Comparison of ENCODE assay signal across 1 cellular context in the genomic region with DNA sequence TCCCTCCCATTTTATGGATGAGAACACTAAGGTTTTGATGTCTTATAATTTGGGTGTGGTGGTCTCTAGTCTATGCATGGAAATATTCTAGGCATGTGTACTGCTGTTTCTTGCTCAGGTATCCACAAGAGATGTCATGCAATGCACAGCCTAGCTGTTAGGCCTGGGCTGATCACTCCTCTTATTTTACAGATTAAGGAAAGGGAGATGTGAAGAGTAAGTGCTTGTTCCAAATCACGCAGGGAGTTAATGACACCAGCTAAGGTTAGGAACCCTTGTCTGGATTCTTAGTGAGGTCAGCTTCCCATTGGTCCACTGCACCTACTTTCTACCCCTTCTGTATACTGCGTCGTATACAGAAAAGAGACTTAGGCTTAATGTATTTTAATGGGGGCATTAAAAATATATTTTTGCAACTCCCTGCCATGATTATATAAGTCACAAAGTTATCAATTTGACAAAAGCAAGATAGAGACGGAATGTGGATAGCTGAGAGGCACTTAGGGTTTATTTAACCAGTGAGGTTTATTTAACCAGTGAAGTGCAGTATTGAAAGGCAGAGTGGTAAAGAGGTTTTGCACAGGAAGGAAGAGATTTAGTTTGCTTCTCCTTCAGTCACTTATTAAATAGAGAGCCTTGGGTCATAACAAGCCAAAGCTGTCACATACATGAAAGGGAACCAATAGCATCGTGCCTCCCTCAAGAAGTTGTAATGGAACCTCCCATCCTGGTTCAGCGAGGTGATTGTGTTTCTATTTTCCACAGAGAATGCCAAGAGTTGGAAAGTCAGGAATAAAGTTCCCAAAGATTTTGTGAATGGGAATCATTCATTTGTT.
TF ChIP-seq lines count a peak whose summit lies in the region.

No MANE protein-coding gene starts in this region.

TF ChIP-seq in WTC11, 78 proteins besides CTCF, POLR2A, EP300 and RAD21 (continued from another document):
- TF ChIP-seq, protein P1, sequence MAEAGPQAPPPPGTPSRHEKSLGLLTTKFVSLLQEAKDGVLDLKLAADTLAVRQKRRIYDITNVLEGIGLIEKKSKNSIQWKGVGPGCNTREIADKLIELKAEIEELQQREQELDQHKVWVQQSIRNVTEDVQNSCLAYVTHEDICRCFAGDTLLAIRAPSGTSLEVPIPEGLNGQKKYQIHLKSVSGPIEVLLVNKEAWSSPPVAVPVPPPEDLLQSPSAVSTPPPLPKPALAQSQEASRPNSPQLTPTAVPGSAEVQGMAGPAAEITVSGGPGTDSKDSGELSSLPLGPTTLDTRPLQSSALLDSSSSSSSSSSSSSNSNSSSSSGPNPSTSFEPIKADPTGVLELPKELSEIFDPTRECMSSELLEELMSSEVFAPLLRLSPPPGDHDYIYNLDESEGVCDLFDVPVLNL (CRISPR knock-in tag; IDR thresholded peaks at IDR 0.05; ENCODE audit: borderline replicate concordance, low read depth) = no peak
- TF ChIP-seq NFATC4 (CRISPR knock-in tag; IDR thresholded peaks at IDR 0.05) (no peak), RELA (CRISPR knock-in tag; IDR thresholded peaks at IDR 0.05; ENCODE audit: borderline replicate concordance) (no peak), TCF7 (CRISPR knock-in tag; IDR thresholded peaks at IDR 0.05; ENCODE audit: low read depth) (no peak), ZNF138 (CRISPR knock-in tag; conservative IDR thresholded peaks at IDR 0.05) (no peak), ZNF396 (CRISPR knock-in tag; IDR thresholded peaks at IDR 0.05; ENCODE audit: borderline replicate concordance) (no peak), TEAD4 (CRISPR knock-in tag; IDR thresholded peaks at IDR 0.05) (no peak), FOXJ3 (CRISPR knock-in tag; IDR thresholded peaks at IDR 0.05; ENCODE audit: borderline replicate concordance) (no peak), KAT7 (CRISPR knock-in tag; IDR thresholded peaks at IDR 0.05; ENCODE audit: borderline replicate concordance) (no peak), RORB (CRISPR knock-in tag; IDR thresholded peaks at IDR 0.05) (no peak)
- TF ChIP-seq, protein P2, sequence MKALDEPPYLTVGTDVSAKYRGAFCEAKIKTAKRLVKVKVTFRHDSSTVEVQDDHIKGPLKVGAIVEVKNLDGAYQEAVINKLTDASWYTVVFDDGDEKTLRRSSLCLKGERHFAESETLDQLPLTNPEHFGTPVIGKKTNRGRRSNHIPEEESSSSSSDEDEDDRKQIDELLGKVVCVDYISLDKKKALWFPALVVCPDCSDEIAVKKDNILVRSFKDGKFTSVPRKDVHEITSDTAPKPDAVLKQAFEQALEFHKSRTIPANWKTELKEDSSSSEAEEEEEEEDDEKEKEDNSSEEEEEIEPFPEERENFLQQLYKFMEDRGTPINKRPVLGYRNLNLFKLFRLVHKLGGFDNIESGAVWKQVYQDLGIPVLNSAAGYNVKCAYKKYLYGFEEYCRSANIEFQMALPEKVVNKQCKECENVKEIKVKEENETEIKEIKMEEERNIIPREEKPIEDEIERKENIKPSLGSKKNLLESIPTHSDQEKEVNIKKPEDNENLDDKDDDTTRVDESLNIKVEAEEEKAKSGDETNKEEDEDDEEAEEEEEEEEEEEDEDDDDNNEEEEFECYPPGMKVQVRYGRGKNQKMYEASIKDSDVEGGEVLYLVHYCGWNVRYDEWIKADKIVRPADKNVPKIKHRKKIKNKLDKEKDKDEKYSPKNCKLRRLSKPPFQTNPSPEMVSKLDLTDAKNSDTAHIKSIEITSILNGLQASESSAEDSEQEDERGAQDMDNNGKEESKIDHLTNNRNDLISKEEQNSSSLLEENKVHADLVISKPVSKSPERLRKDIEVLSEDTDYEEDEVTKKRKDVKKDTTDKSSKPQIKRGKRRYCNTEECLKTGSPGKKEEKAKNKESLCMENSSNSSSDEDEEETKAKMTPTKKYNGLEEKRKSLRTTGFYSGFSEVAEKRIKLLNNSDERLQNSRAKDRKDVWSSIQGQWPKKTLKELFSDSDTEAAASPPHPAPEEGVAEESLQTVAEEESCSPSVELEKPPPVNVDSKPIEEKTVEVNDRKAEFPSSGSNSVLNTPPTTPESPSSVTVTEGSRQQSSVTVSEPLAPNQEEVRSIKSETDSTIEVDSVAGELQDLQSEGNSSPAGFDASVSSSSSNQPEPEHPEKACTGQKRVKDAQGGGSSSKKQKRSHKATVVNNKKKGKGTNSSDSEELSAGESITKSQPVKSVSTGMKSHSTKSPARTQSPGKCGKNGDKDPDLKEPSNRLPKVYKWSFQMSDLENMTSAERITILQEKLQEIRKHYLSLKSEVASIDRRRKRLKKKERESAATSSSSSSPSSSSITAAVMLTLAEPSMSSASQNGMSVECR (CRISPR knock-in tag; IDR thresholded peaks at IDR 0.05; ENCODE audit: borderline replicate concordance) = no peak
- TF ChIP-seq, protein P3, sequence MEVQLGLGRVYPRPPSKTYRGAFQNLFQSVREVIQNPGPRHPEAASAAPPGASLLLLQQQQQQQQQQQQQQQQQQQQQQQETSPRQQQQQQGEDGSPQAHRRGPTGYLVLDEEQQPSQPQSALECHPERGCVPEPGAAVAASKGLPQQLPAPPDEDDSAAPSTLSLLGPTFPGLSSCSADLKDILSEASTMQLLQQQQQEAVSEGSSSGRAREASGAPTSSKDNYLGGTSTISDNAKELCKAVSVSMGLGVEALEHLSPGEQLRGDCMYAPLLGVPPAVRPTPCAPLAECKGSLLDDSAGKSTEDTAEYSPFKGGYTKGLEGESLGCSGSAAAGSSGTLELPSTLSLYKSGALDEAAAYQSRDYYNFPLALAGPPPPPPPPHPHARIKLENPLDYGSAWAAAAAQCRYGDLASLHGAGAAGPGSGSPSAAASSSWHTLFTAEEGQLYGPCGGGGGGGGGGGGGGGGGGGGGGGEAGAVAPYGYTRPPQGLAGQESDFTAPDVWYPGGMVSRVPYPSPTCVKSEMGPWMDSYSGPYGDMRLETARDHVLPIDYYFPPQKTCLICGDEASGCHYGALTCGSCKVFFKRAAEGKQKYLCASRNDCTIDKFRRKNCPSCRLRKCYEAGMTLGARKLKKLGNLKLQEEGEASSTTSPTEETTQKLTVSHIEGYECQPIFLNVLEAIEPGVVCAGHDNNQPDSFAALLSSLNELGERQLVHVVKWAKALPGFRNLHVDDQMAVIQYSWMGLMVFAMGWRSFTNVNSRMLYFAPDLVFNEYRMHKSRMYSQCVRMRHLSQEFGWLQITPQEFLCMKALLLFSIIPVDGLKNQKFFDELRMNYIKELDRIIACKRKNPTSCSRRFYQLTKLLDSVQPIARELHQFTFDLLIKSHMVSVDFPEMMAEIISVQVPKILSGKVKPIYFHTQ (CRISPR knock-in tag; IDR thresholded peaks at IDR 0.05) = no peak
- TF ChIP-seq, protein P4, sequence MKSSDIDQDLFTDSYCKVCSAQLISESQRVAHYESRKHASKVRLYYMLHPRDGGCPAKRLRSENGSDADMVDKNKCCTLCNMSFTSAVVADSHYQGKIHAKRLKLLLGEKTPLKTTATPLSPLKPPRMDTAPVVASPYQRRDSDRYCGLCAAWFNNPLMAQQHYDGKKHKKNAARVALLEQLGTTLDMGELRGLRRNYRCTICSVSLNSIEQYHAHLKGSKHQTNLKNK (CRISPR knock-in tag; IDR thresholded peaks at IDR 0.05) = no peak
- TF ChIP-seq, protein P5, sequence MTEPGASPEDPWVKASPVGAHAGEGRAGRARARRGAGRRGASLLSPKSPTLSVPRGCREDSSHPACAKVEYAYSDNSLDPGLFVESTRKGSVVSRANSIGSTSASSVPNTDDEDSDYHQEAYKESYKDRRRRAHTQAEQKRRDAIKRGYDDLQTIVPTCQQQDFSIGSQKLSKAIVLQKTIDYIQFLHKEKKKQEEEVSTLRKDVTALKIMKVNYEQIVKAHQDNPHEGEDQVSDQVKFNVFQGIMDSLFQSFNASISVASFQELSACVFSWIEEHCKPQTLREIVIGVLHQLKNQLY (CRISPR knock-in tag; IDR thresholded peaks at IDR 0.05) = no peak
